Comparison of ENCODE assay signal across 8 cellular contexts in the genomic region with DNA sequence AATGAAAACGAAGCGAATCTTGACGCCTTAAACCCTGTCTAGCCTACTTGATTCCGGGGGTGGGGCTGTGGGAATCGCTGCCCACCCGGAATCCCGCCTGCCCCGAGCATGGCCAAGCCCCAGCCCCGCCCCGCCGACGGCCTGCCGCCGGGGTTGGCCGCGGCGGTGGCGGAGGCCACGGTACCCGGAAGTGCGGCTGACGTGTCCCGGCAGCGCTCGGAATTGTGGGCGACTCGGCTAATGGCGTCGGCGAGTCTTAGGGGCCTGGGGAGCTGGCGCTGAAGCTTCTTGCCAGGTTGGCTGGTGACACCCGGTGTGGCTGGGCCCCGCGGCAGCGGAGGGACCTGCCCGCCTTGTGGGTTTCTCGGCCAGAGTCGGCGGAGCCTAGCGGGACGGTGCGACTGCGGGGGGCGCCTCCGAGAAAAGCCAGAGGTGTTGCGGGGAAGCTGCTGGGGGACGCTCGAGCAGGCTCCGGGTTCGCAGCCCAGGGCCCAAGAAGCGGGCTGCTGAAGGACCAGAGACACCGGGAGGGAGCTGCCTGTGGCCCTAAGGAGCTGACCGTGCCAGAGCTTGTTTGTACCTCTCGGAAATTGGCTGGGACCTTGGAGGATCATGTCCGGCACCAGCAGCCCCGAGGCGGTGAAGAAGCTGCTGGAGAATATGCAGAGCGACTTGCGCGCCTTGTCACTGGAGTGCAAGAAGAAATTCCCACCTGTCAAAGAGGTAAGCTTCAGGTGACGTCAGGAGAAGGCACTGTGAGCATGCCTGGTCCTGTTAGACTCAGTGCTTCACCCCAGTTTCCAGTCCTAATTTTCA. TPM values are rescaled to one million over a fixed set of nuclear protein-coding genes. Genes with fewer than 3 reads are reported as not detected.
A peak's percentile ranks its signal among the peaks of the same experiment; 100 is the strongest.
DNase-seq lines count a peak whose midpoint lies in the region; ATAC-seq and TF ChIP-seq lines count a peak whose summit lies in the region.

A gene with protein sequence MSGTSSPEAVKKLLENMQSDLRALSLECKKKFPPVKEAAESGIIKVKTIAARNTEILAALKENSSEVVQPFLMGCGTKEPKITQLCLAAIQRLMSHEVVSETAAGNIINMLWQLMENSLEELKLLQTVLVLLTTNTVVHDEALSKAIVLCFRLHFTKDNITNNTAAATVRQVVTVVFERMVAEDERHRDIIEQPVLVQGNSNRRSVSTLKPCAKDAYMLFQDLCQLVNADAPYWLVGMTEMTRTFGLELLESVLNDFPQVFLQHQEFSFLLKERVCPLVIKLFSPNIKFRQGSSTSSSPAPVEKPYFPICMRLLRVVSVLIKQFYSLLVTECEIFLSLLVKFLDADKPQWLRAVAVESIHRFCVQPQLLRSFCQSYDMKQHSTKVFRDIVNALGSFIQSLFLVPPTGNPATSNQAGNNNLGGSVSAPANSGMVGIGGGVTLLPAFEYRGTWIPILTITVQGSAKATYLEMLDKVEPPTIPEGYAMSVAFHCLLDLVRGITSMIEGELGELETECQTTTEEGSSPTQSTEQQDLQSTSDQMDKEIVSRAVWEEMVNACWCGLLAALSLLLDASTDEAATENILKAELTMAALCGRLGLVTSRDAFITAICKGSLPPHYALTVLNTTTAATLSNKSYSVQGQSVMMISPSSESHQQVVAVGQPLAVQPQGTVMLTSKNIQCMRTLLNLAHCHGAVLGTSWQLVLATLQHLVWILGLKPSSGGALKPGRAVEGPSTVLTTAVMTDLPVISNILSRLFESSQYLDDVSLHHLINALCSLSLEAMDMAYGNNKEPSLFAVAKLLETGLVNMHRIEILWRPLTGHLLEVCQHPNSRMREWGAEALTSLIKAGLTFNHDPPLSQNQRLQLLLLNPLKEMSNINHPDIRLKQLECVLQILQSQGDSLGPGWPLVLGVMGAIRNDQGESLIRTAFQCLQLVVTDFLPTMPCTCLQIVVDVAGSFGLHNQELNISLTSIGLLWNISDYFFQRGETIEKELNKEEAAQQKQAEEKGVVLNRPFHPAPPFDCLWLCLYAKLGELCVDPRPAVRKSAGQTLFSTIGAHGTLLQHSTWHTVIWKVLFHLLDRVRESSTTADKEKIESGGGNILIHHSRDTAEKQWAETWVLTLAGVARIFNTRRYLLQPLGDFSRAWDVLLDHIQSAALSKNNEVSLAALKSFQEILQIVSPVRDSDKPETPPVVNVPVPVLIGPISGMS (N-terminal part only) (plus strand): TSS at position 231 of the 816 bp plus-strand sequence. CDS start 382 bp downstream, at position 613.

- H3K4me3 Mint-ChIP-seq in activated naive CD8-positive, alpha-beta T cell = peak within 1 kb of the TSS; percentile 97
- peak within 1 kb of the TSS; percentile 90 for H3K4me3 Mint-ChIP-seq in osteocyte (ENCODE audit: unreplicated experiment)

- CTCF ChIA-PET in GM10248 (lab: Yijun Ruan, JAX) = interaction anchor here (0.7 to 3.8 kb wide), 10 partner anchors 9 to 332 kb away, joined by 3 to 20 read pairs (median 4); no protein-coding TSS in a partner anchor

- H3K27ac Mint-ChIP-seq in activated naive CD8-positive, alpha-beta T cell = peak within 1 kb of the TSS; percentile 95
- peak within 1 kb of the TSS; percentile 95 for H3K27ac Mint-ChIP-seq in osteocyte (ENCODE audit: unreplicated experiment)

- no peaks in the 10 kb centered on the region for H3K27me3 ChIP-seq in thoracic aorta (replicated peaks; ENCODE audit: insufficient read depth)

- H3K4me3 ChIP-seq in thoracic aorta = peak within 1 kb of the TSS; percentile 89

- POLR2A ChIA-PET in GM10248 (lab: Yijun Ruan, JAX) = interaction anchor here (0.9 to 1.9 kb wide), 3 partner anchors 28 to 136 kb away, joined by 3 to 10 read pairs (median 10); no protein-coding TSS in a partner anchor

- H3K9me3 Mint-ChIP-seq in activated naive CD8-positive, alpha-beta T cell (ENCODE audit: low read depth) = peaks cover 4% of the 10 kb centered on the region
- H3K9me3 Mint-ChIP-seq in osteocyte (ENCODE audit: unreplicated experiment) = peaks cover 13% of the 10 kb centered on the region

- TF ChIP-seq CTCF in GM10248 (IDR thresholded peaks at IDR 0.05; ENCODE audit: control extremely low read depth, extremely low read depth, low read depth, missing control alignments) (no peak), osteocyte (IDR thresholded peaks at IDR 0.05) (no peak), thoracic aorta (IDR thresholded peaks at IDR 0.05) (no peak)

- peaks cover 12 to 40% of the 10 kb centered on the region in 2 donors for H3K4me1 ChIP-seq in thoracic aorta (ENCODE audit: control insufficient read depth in 1 of 2, low read depth in 2 of 2)

- peak; percentile 96 for DNase-seq in GM10248 (ENCODE audit: extremely low spot score)
- DNase-seq in NCI-H1092 (lab: John Stamatoyannopoulos, UW) = peak; percentile 51
- DNase-seq in SKM-1 treated with dmso at 0.1 percent for 144 hours (lab: John Stamatoyannopoulos, UW; ENCODE audit: unreplicated experiment) = peak; percentile 21
- peak; percentile 84 for DNase-seq in glomerular visceral epithelial cell (ENCODE audit: extremely low spot score)
- peak; percentile 95 for DNase-seq in osteocyte (ENCODE audit: extremely low spot score, unreplicated experiment)
- peak; percentile 55 for DNase-seq in thoracic aorta (ENCODE audit: low spot score)

- no peaks in the 10 kb centered on the region for H3K36me3 Mint-ChIP-seq in activated naive CD8-positive, alpha-beta T cell
- peaks cover 4% of the 10 kb centered on the region for H3K36me3 Mint-ChIP-seq in osteocyte (ENCODE audit: unreplicated experiment)

- no peaks in the 10 kb centered on the region for H3K27me3 Mint-ChIP-seq in activated naive CD8-positive, alpha-beta T cell
- H3K27me3 Mint-ChIP-seq in osteocyte (ENCODE audit: unreplicated experiment) = no peaks in the 10 kb centered on the region

- peaks cover 28% of the 10 kb centered on the region for H3K4me1 Mint-ChIP-seq in activated naive CD8-positive, alpha-beta T cell (ENCODE audit: low read depth)
- peaks cover 30% of the 10 kb centered on the region for H3K4me1 Mint-ChIP-seq in osteocyte (ENCODE audit: unreplicated experiment)

- no peaks in the 10 kb centered on the region for H3K36me3 ChIP-seq in thoracic aorta

- peak within 1 kb of the TSS; percentile 87 for H3K27ac ChIP-seq in thoracic aorta

- peaks cover 3% of the 10 kb centered on the region for H3K9me3 ChIP-seq in thoracic aorta

- ATAC-seq in HG02588 (IDR thresholded peaks at IDR 0.05; ENCODE audit: unreplicated experiment) (peak; percentile 99), thoracic aorta (ENCODE audit: insufficient number of reproducible peaks, low FRiP score, low read depth) (peak; percentile 85)

RNA-seq across cellular contexts. Expression of the gene that starts here (rescaled TPM):
- total RNA-seq in osteocyte (53.4 and 64.0 TPM in 2 replicates), thoracic aorta (100 to 1,000 TPM in 1 of 2 donors, 10 to 100 TPM in 1; 73.0 to 154 TPM)

Comparison
In these comparisons a context has a peak if more than half of its experiments do, and no peak if none do; other contexts are left out.
1. Peak in every context shown above with its lines: DNase-seq, ATAC-seq, H3K4me3 ChIP-seq and H3K27ac ChIP-seq.
2. DNase-seq: peak in every context shown above with its lines; median percentile 96 in GM10248; 95 in osteocyte; 84 in glomerular visceral epithelial cell; 55 in thoracic aorta; 51 in NCI-H1092; 21 in SKM-1 treated with dmso at 0.1 percent for 144 hours.